11 cellular contexts compared by ENCODE assay signal in genomic region chr5:67301285-67301904, GRCh38.
DNase-seq lines count a peak whose midpoint lies in the region; ATAC-seq, FAIRE-seq and TF ChIP-seq lines count a peak whose summit lies in the region.
"Had no signal": no experiment of that assay in that cellular context is flagged by ENCODE, and none has a peak within 500 bp of the region (broad histone marks: within the 10 kb centered on the region; RNA-seq: fewer than 3 reads in every experiment).

No MANE protein-coding gene starts in this region.

- WGBS in body of pancreas, 2 donors: 63 to 66% methylated on average over 8 of the region's 8 CpGs

- H3K36me3 ChIP-seq in body of pancreas (replicated peaks in 1 of 2; ENCODE audit: insufficient read depth in 1 of 2, low read depth in 2 of 2) (no peaks in the 10 kb centered on the region), left lung (no peaks in the 10 kb centered on the region), upper lobe of right lung (no peaks in the 10 kb centered on the region), H7 (replicated peaks; ENCODE audit: control insufficient read depth, insufficient read depth, low read length) (no peaks in the 10 kb centered on the region)

- H3K4me1 ChIP-seq in body of pancreas (no peaks in the 10 kb centered on the region), left lung (peaks cover 12 to 58% of the 10 kb centered on the region in 2 donors), upper lobe of right lung (peaks cover 25% of the 10 kb centered on the region)

- H3K27me3 ChIP-seq in body of pancreas (no peaks in the 10 kb centered on the region), left lung (no peaks in the 10 kb centered on the region), upper lobe of right lung (no peaks in the 10 kb centered on the region), H7 (ENCODE audit: control insufficient read depth, insufficient read depth, low read length) (no peaks in the 10 kb centered on the region; the same call in 1 of the 2 replicates)

- no peak for FAIRE-seq in HTR-8/SVneo (lab: Jason Lieb, UNC)

- peak overlapping the region in 1 of 4 donors; percentile 35 for H3K27ac ChIP-seq in body of pancreas
- H3K27ac ChIP-seq in left lung: peak overlapping the region; percentile 24 to 68
- H3K27ac ChIP-seq in upper lobe of right lung: peak overlapping the region; percentile 65

- intact Hi-C loops in body of pancreas (cut with DNase I): no loop called here
- intact Hi-C loops in left lung (cut with DNase I): no loop called here
- intact Hi-C loops in upper lobe of right lung (cut with DNase I): no loop called here

- TF ChIP-seq POLR2A in body of pancreas (IDR thresholded peaks at IDR 0.05): no peak

- DNase-seq in HTR-8/SVneo (ENCODE audit: insufficient read length, low spot score): peak; percentile 32
- DNase-seq in body of pancreas: peak in 3 of 4 donors; percentile 21 to 63 (median 28)
- DNase-seq in left lung: peak in 1 of 2 donors; percentile 73
- DNase-seq in upper lobe of right lung: no peak
- no peak for DNase-seq in H7
- DNase-seq in OCI-M2 (lab: John Stamatoyannopoulos, UW; ENCODE audit: unreplicated experiment): no peak
- DNase-seq: activated T-cell treated with anti-CD3 and anti-CD28 coated beads, Interleukin-2, amount 50 U/mL, for 4 hours; midbrain; NCI-H2171 had no signal

- H3K4me3 ChIP-seq in body of pancreas: no peak overlapping the region
- H3K4me3 ChIP-seq in left lung: no peak overlapping the region
- H3K4me3 ChIP-seq in upper lobe of right lung: no peak overlapping the region
- H3K4me3 ChIP-seq in H7 (ENCODE audit: insufficient read depth, low read depth, low read length): no peak overlapping the region

- ATAC-seq in body of pancreas: peak; percentile 57
- ATAC-seq in left lung: peak; percentile 76
- ATAC-seq in upper lobe of right lung: peak; percentile 85
- ATAC-seq in HG02885 (IDR thresholded peaks at IDR 0.05; ENCODE audit: poor library complexity, unreplicated experiment): no peak
- no peak for ATAC-seq in GM21528 (IDR thresholded peaks at IDR 0.05; ENCODE audit: low FRiP score, unreplicated experiment)
- ATAC-seq: activated T-cell treated with anti-CD3 and anti-CD28 coated beads, Interleukin-2, amount 50 U/mL, for 4 hours had no signal

- H3K9me3 ChIP-seq in body of pancreas (no peaks in the 10 kb centered on the region), left lung (no peaks in the 10 kb centered on the region), upper lobe of right lung (no peaks in the 10 kb centered on the region)

- no peak for TF ChIP-seq CTCF in body of pancreas (IDR thresholded peaks at IDR 0.05)
- no peak for TF ChIP-seq CTCF in left lung (IDR thresholded peaks at IDR 0.05)
- TF ChIP-seq CTCF in upper lobe of right lung (IDR thresholded peaks at IDR 0.05): no peak

Comparison
In these comparisons a context has a peak if more than half of its experiments do, and no peak if none do; other contexts are left out.
1. DNase-seq: peak in HTR-8/SVneo (single experiment) and body of pancreas (3 of 4); none in upper lobe of right lung (single experiment), H7 (single experiment) and OCI-M2 (single experiment).
2. ATAC-seq: peak in body of pancreas (single experiment), left lung (single experiment) and upper lobe of right lung (single experiment); none in HG02885 (single experiment) and GM21528 (single experiment).